In the genomic region with DNA sequence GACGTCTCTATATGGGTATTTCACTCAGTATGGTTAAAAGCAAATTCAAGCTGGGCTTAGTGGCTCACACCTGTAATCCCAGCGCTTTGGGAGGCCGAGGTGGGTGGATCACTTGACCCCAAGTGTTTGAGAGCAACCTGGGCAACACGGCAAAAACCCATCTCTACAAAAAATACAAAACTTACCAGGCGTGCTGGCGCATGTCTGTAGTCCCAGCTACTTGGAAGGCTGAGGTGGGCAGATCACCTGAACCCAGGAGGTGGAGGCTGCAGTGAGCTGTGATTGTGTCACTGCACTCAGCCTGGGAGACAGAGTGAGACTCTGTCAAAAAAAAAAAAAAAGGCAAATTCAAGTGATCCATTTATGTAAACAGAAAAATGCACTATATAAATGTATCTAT, we compare ENCODE assay signal across 19 cellular contexts. TPM values are rescaled to one million over a fixed set of nuclear protein-coding genes. Genes with fewer than 3 reads are reported as not detected.
A peak's percentile ranks its signal among the peaks of the same experiment; 100 is the strongest.
DNase-seq lines count a peak whose midpoint lies in the region; ATAC-seq and TF ChIP-seq lines count a peak whose summit lies in the region.
"Had no signal": no experiment of that assay in that cellular context is flagged by ENCODE, and none has a peak within 500 bp of the region (broad histone marks: within the 10 kb centered on the region; RNA-seq: fewer than 3 reads in every experiment).

No MANE protein-coding gene starts in this region.

- peaks cover 9% of the 10 kb centered on the region for H3K27me3 Mint-ChIP-seq in GM23338 (ENCODE audit: insufficient read depth, low read depth, poor library complexity)

- no peak overlapping the region for H3K4me2 ChIP-seq in GM23338
- peak overlapping the region; percentile 97 for H3K4me2 ChIP-seq in OCI-LY7 (ENCODE audit: low read length)

- DNase-seq in GM23338 (ENCODE audit: low spot score) = no peak
- peak; percentile 19 for DNase-seq in OCI-LY7 (ENCODE audit: low spot score)
- peak in 1 of 2 donors; percentile 24 for DNase-seq in foreskin keratinocyte
- no peak for DNase-seq in NCI-H2227 (lab: John Stamatoyannopoulos, UW; ENCODE audit: unreplicated experiment)
- DNase-seq in body of pancreas = no peak
- no peak for DNase-seq in Kasumi-1 (lab: John Stamatoyannopoulos, UW)
- DNase-seq: CD8-positive, alpha-beta memory T cell; NCI-H1417 treated with DMSO at 0.1 percent for 48 hours; NCI-H2081; NCI-H345; NCI-H69; SIG-M5 had no signal

- H3K9me2 ChIP-seq in GM23338 (ENCODE audit: insufficient read depth) (no peaks in the 10 kb centered on the region), OCI-LY7 (ENCODE audit: insufficient read depth, low read length) (no peaks in the 10 kb centered on the region)

- H3K4me1 ChIP-seq in GM23338 (ENCODE audit: insufficient read depth) (no peaks in the 10 kb centered on the region), OCI-LY7 (ENCODE audit: insufficient read depth, low read length, poor library complexity, severe bottlenecking) (peaks cover 90% of the 10 kb centered on the region), foreskin keratinocyte (peaks cover 10% of the 10 kb centered on the region), body of pancreas (no peaks in the 10 kb centered on the region)

- H3K4me3 ChIP-seq in GM23338 = no peak overlapping the region
- H3K4me3 ChIP-seq in OCI-LY7 (ENCODE audit: low read depth, low read length, poor library complexity, severe bottlenecking) = peak overlapping the region; percentile 68
- H3K4me3 ChIP-seq in body of pancreas = no peak overlapping the region

- no peaks in the 10 kb centered on the region for H3K4me1 Mint-ChIP-seq in GM23338

- H3K27me3 ChIP-seq in GM23338 (ENCODE audit: insufficient read depth) = no peaks in the 10 kb centered on the region
- H3K27me3 ChIP-seq in foreskin keratinocyte = no peaks in the 10 kb centered on the region
- no peaks in the 10 kb centered on the region for H3K27me3 ChIP-seq in body of pancreas

- H3K27ac ChIP-seq in GM23338 (ENCODE audit: low read depth) = no peak overlapping the region
- peak overlapping the region; percentile 94 for H3K27ac ChIP-seq in OCI-LY7 (ENCODE audit: low read depth, low read length, poor library complexity, severe bottlenecking)
- H3K27ac ChIP-seq in foreskin keratinocyte = no peak overlapping the region
- H3K27ac ChIP-seq in body of pancreas = no peak overlapping the region

- H3K79me2 ChIP-seq in GM23338 (replicated peaks; ENCODE audit: insufficient read depth) = no peaks in the 10 kb centered on the region
- H3K79me2 ChIP-seq in OCI-LY7 (ENCODE audit: insufficient read depth, low read depth, low read length) = peaks cover 7% of the 10 kb centered on the region; the same call in 1 of the 2 replicates

- ATAC-seq in GM23338 (no peak), foreskin keratinocyte (peak; percentile 37), body of pancreas (no peak), GM19351 (IDR thresholded peaks at IDR 0.05; ENCODE audit: unreplicated experiment) (no peak)

- intact Hi-C loops in OCI-LY7 (cut with micrococcal nuclease; ENCODE audit: unreplicated experiment) (loop anchor here (2.0 to 10.0 kb wide), 3 partner anchors 271 to 655 kb away; no protein-coding TSS in a partner anchor), body of pancreas (cut with DNase I) (no loop called here)

- H3K4me3 Mint-ChIP-seq in GM23338 = no peak overlapping the region
- H3K4me3 Mint-ChIP-seq: CD8-positive, alpha-beta memory T cell had no signal

- no peak for TF ChIP-seq POLR2A in body of pancreas (IDR thresholded peaks at IDR 0.05)

- 70 to 83% methylated on average over 5 to 6 of the region's 6 CpGs for WGBS in body of pancreas, 2 donors

- H3K9me3 Mint-ChIP-seq in GM23338 = no peaks in the 10 kb centered on the region
- H3K9me3 Mint-ChIP-seq: CD8-positive, alpha-beta memory T cell had no signal

- TF ChIP-seq CTCF in GM23338 (conservative IDR thresholded peaks at IDR 0.05; ENCODE audit: low read depth in 2 of 2) (no peak), OCI-LY7 (conservative IDR thresholded peaks at IDR 0.05; ENCODE audit: low read length) (no peak), foreskin keratinocyte (conservative IDR thresholded peaks at IDR 0.05) (no peak), body of pancreas (IDR thresholded peaks at IDR 0.05) (no peak)

- H2AFZ ChIP-seq in GM23338 = peak overlapping the region; percentile 92; the same call in 1 of the 2 replicates
- H2AFZ ChIP-seq in OCI-LY7 (ENCODE audit: low read length) = peak overlapping the region; percentile 3; the same call in 1 of the 2 replicates

- CTCF ChIA-PET in OCI-LY7 (lab: Charles Lee; ENCODE audit: unreplicated experiment) = interaction anchor here (0.6 to 1.9 kb wide), 2 partner anchors 14 to 322 kb away, joined by 3 to 5 read pairs; no protein-coding TSS in a partner anchor

- H3K36me3 Mint-ChIP-seq in GM23338 (ENCODE audit: low read depth) = no peaks in the 10 kb centered on the region
- H3K36me3 Mint-ChIP-seq: CD8-positive, alpha-beta memory T cell had no signal

- H3K36me3 ChIP-seq in GM23338 (ENCODE audit: insufficient read depth) (no peaks in the 10 kb centered on the region), OCI-LY7 (ENCODE audit: insufficient read depth, low read length) (peaks cover 12% of the 10 kb centered on the region; the same call in 1 of the 2 replicates), body of pancreas (replicated peaks in 1 of 2; ENCODE audit: insufficient read depth in 1 of 2, low read depth in 2 of 2) (no peaks in the 10 kb centered on the region)

- POLR2A ChIA-PET in OCI-LY7 (lab: Charles Lee) = interaction anchor here (0.7 to 4.1 kb wide), 4 partner anchors 14 to 274 kb away, joined by 3 to 32 read pairs (median 4); partner anchors contain the start of gene SNX29

- no peaks in the 10 kb centered on the region for H4K20me1 ChIP-seq in GM23338 (replicated peaks; ENCODE audit: insufficient read depth)
- no peaks in the 10 kb centered on the region for H4K20me1 ChIP-seq in OCI-LY7 (ENCODE audit: insufficient read depth, low read length)

- H3F3A ChIP-seq in GM23338 (replicated peaks; ENCODE audit: low read depth) = no peaks in the 10 kb centered on the region

- no TSS peak for BruUV-seq in OCI-LY7 (replicated peaks; lab: Mats Ljungman, UMichigan)

- H3K9me3 ChIP-seq in OCI-LY7 (ENCODE audit: low read length) (no peaks in the 10 kb centered on the region), body of pancreas (no peaks in the 10 kb centered on the region)

- no peak overlapping the region for H3K27ac Mint-ChIP-seq in GM23338
- H3K27ac Mint-ChIP-seq: CD8-positive, alpha-beta memory T cell had no signal

TF ChIP-seq in GM23338, 12 proteins besides CTCF, POLR2A, EP300 and RAD21 (continues in another document):
- TF ChIP-seq POLR2AphosphoS5 (IDR thresholded peaks at IDR 0.05; ENCODE audit: low read depth) (no peak), ZNF114 (CRISPR knock-in tag; IDR thresholded peaks at IDR 0.05) (no peak), NANOG (IDR thresholded peaks at IDR 0.05; ENCODE audit: borderline replicate concordance) (no peak), EZH2phosphoT487 (IDR thresholded peaks at IDR 0.05; ENCODE audit: unreplicated experiment) (no peak), JUNB (IDR thresholded peaks at IDR 0.05; ENCODE audit: unreplicated experiment) (no peak)

RNA-seq across cellular contexts. Expression of gene TNFRSF17, which starts 1.3 kb away (rescaled TPM):
- total RNA-seq in GM23338 (2014; rRNA removed; shearing (Covaris generic)) = not detected in 2 replicates
- 0.37 TPM in 1 of 2 replicates, not detected in the other for polyA plus RNA-seq in GM23338 (2016; fragmentation: Nextera tagmentation; extraction: Ambion mirVana)
- 53.4 and 58.2 TPM in 2 replicates for total RNA-seq in OCI-LY7 (2014; rRNA removed; shearing (Covaris generic))
- 33.6 and 38.8 TPM in 2 replicates for total RNA-seq in OCI-LY7 (2022)
- total RNA-seq in foreskin keratinocyte = not detected in 2 replicates
- not detected in 2 replicates for polyA plus RNA-seq in foreskin keratinocyte
- not detected for total RNA-seq in body of pancreas
- total RNA-seq: CD8-positive, alpha-beta memory T cell; Daoy; H4; LHCN-M2; T-helper 2 cell treated with Interferon-gamma antibody and Interleukin-4, amounts not matched to agents 100 ng/mL and 5 ng/mL, for 36 hours had no signal
- polyA plus RNA-seq: AG04450; BJ; CD8-positive, alpha-beta memory T cell had no signal

RNA-seq across cellular contexts. Expression of gene SNX29, which starts 12.8 kb away (rescaled TPM):
- 4.3 and 9.0 TPM in 2 replicates for total RNA-seq in GM23338 (2014; rRNA removed; shearing (Covaris generic))
- polyA plus RNA-seq in GM23338 (2016; fragmentation: Nextera tagmentation; extraction: Ambion mirVana) (12.9 and 13.2 TPM in 2 replicates), foreskin keratinocyte (4.4 and 4.6 TPM in 2 replicates)
- total RNA-seq in OCI-LY7 (2014; rRNA removed; shearing (Covaris generic)) = 23.6 and 27.0 TPM in 2 replicates
- total RNA-seq in OCI-LY7 (2022) (37.3 and 40.8 TPM in 2 replicates), foreskin keratinocyte (17.2 and 19.7 TPM in 2 replicates), body of pancreas (10 to 100 TPM in 1 of 2 donors, 1 to 10 TPM in 1; 7.3 to 10.1 TPM)

RNA-seq across cellular contexts. Expression of gene NPIPB2, which starts 21.9 kb away (rescaled TPM):
- total RNA-seq in GM23338 (2014; rRNA removed; shearing (Covaris generic)) = 6.8 and 33.1 TPM in 2 replicates
- 1.0 and 1.5 TPM in 2 replicates for polyA plus RNA-seq in GM23338 (2016; fragmentation: Nextera tagmentation; extraction: Ambion mirVana)
- total RNA-seq in OCI-LY7 (2014; rRNA removed; shearing (Covaris generic)) = 5.7 and 7.5 TPM in 2 replicates
- 30.3 and 35.9 TPM in 2 replicates for total RNA-seq in OCI-LY7 (2022)
- total RNA-seq in foreskin keratinocyte = 1.8 and 2.0 TPM in 2 replicates
- polyA plus RNA-seq in foreskin keratinocyte = 0.85 and 1.3 TPM in 2 replicates
- total RNA-seq in body of pancreas = 1 to 10 TPM; 1.8 to 2.3 TPM
- total RNA-seq: Daoy had no signal

RNA-seq across cellular contexts. Expression of gene GSPT1, which starts 48.0 kb away (rescaled TPM):
- 144 and 146 TPM in 2 replicates for total RNA-seq in GM23338 (2014; rRNA removed; shearing (Covaris generic))
- 118 and 126 TPM in 2 replicates for polyA plus RNA-seq in GM23338 (2016; fragmentation: Nextera tagmentation; extraction: Ambion mirVana)
- 54.3 and 67.2 TPM in 2 replicates for total RNA-seq in OCI-LY7 (2014; rRNA removed; shearing (Covaris generic))
- 144 and 146 TPM in 2 replicates for total RNA-seq in OCI-LY7 (2022)
- 170 and 194 TPM in 2 replicates for total RNA-seq in foreskin keratinocyte
- 92.0 and 121 TPM in 2 replicates for polyA plus RNA-seq in foreskin keratinocyte
- total RNA-seq in body of pancreas = 10 to 100 TPM; 22.4 to 43.6 TPM

Comparison
In these comparisons a context has a peak if more than half of its experiments do, and no peak if none do; other contexts are left out.
1. RNA of gene TNFRSF17, which starts 1.3 kb away (total RNA-seq): 33.6 to 58.2 TPM in OCI-LY7; not detected in foreskin keratinocyte, not detected in GM23338 and not detected in body of pancreas; every median in the first group is over 10 times any median in the second.